ENCODE assay signal across 18 cellular contexts in genomic region chr17:79543566-79543965, GRCh38.
"Had no signal": no experiment of that assay in that cellular context is flagged by ENCODE, and none has a peak within 500 bp of the region (broad histone marks: within the 10 kb centered on the region; RNA-seq: fewer than 3 reads in every experiment).

No MANE protein-coding gene starts in this region.

- H3K4me3 ChIP-seq: ascending aorta, lung, tibial artery had no signal

- H3K27ac ChIP-seq: ascending aorta, epithelial cell of prostate, foreskin keratinocyte, parathyroid adenoma, tibial artery had no signal

- DNase-seq: activated CD4-positive, alpha-beta T cell treated with anti-CD3 and anti-CD28 coated beads, Interleukin-2, amount 50 U/mL, for 1 hour; activated CD4-positive, CD25-positive, alpha-beta regulatory T cell treated with anti-CD3 and anti-CD28 coated beads, Interleukin-2, amount 50 U/mL, for 72 hours; activated CD8-positive, alpha-beta memory T cell treated with anti-CD3 and anti-CD28 coated beads, Interleukin-2, amount 50 U/mL, for 4 hours; activated effector memory CD4-positive, alpha-beta T cell treated with Interleukin-2 at 50 U/mL for 16 hours; activated naive CD4-positive, alpha-beta T cell treated with anti-CD3 and anti-CD28 coated beads, Interleukin-2, amount 10 ng/mL, durations not matched to agents 7 days and 5 days; activated naive CD8-positive, alpha-beta T cell treated with anti-CD3 and anti-CD28 coated beads, Interleukin-2, amount 50 U/mL, for 24 hours; activated T-cell treated with anti-CD3 and anti-CD28 coated beads, Interleukin-2, amount 50 U/mL, for 4 hours; endodermal cell; foreskin keratinocyte; glutamatergic neuron; hippocampal formation; islet precursor cell; stimulated activated naive B cell treated with anti-CD40 and anti-IgM and Interleukin-4, amounts not matched to agents 10 μg/mL and 1 μg/mL and 100 μg/mL, for 72 hours; tibial artery had no signal
